In the genomic region with DNA sequence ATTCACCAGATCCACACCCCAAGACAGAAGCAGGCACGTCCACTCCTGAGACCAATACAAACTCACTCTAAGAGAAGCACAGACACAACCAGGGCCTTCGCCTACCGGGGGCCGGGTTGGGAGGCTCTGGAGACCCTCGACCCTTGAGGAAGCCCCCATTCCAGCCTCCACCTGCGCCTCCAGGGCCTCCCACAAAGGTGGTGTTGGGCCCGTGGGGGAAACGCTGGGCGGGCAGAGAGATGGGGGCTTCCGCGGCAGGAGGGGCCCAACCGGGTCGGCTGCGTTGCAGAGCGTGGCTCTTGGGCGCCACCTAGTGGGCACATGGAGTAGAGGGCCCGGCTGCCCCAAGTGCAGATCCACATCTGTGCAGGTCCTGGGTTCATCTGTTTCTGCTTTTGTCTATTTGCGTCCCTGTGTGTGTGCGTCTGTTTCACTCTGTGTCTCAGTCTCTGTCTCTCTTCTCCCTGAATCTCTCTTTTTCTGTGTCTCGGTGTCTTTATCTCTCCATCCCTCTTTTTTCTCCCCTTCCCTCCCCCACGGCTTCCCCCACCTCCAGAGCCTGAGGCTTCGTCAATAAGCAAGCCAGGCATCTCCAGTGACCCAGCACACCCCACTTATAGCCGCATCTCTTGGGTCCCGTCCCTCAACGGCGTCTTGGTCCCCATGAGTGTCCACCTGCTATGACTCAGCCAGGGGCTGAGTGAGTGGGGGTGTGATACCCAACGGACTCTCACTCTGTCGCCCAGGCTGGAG, we compare ENCODE assay signal across 8 cellular contexts. TPM values are rescaled to one million over a fixed set of nuclear protein-coding genes. Genes with fewer than 3 reads are reported as not detected.
DNase-seq lines count a peak whose midpoint lies in the region; ATAC-seq, FAIRE-seq and TF ChIP-seq lines count a peak whose summit lies in the region.

No MANE protein-coding gene starts in this region.

- H3K9ac ChIP-seq in kidney (ENCODE audit: low read length in 2 of 2): no peak overlapping the region

- peak; percentile 99 for TF ChIP-seq CTCF in GM12864 (IDR thresholded peaks at IDR 0.05; ENCODE audit: low read depth, low read length, missing control alignments)
- TF ChIP-seq CTCF in WI38 (IDR thresholded peaks at IDR 0.05; ENCODE audit: low read depth, low read length): peak; percentile 98
- peak; percentile 91 to 96 (median 93) for TF ChIP-seq CTCF in breast epithelium (IDR thresholded peaks at IDR 0.05)
- peak; percentile 93 for TF ChIP-seq CTCF in kidney (IDR thresholded peaks at IDR 0.05; ENCODE audit: borderline replicate concordance, extremely low read depth, insufficient read depth)

- H3K4me1 ChIP-seq in breast epithelium (no peaks in the 10 kb centered on the region), kidney (ENCODE audit: control insufficient read depth in 1 of 2, insufficient read depth in 1 of 2, low read depth in 1 of 2, low read length in 2 of 2) (no peaks in the 10 kb centered on the region)

- no peak for TF ChIP-seq POLR2A in breast epithelium (IDR thresholded peaks at IDR 0.05)

- no peak for FAIRE-seq in kidney (lab: Jason Lieb, UNC)

- DNase-seq in GM12864 (ENCODE audit: low read depth) (no peak), NCI-H1930 (lab: John Stamatoyannopoulos, UW) (peak; percentile 11 to 45), breast epithelium (ENCODE audit: low spot score in 2 of 2) (peak; percentile 24 to 75), kidney (peak; percentile 85)
- peak; percentile 78 to 82 for DNase-seq in stimulated activated CD4-positive, alpha-beta T cell treated with anti-CD3 and anti-CD28 coated beads, Interleukin-2, amount 100 ng/mL, for 24 hours

- H3K4me3 ChIP-seq in GM12864 (ENCODE audit: low read depth, low read length) (no peak overlapping the region), WI38 (ENCODE audit: low read depth, low read length) (no peak overlapping the region), breast epithelium (peak overlapping the region in 2 of 3 donors; percentile 29 to 50), kidney (ENCODE audit: low read length in 2 of 2) (no peak overlapping the region)

- no peak for ATAC-seq in HG03039 (IDR thresholded peaks at IDR 0.05; ENCODE audit: unreplicated experiment)
- ATAC-seq in GM18870 (IDR thresholded peaks at IDR 0.05; ENCODE audit: unreplicated experiment): no peak

- H3K9me3 ChIP-seq in breast epithelium (no peaks in the 10 kb centered on the region), kidney (ENCODE audit: control insufficient read depth in 1 of 2, low read length in 2 of 2) (no peaks in the 10 kb centered on the region)

- no peaks in the 10 kb centered on the region for H3K27me3 ChIP-seq in breast epithelium

- H3K36me3 ChIP-seq in breast epithelium (no peaks in the 10 kb centered on the region), kidney (ENCODE audit: control insufficient read depth in 1 of 2, insufficient read depth in 2 of 2, low read length in 2 of 2) (no peaks in the 10 kb centered on the region)

- peak overlapping the region; percentile 4 to 42 for H3K27ac ChIP-seq in breast epithelium
- H3K27ac ChIP-seq in kidney (ENCODE audit: low read depth in 2 of 2, low read length in 2 of 2): no peak overlapping the region

- intact Hi-C loops in breast epithelium (cut with DNase I; ENCODE audit: low total_unique reads): no loop called here
- intact Hi-C loops in kidney (cut with DNase I): loop anchor here (5.0 kb wide), 1 partner anchor 531 kb away; no protein-coding TSS in a partner anchor

RNA-seq across cellular contexts. Expression of gene TINCR, which starts 10.5 kb away (rescaled TPM):
- total RNA-seq in breast epithelium (10 to 100 TPM in 1 of 3 donors, 1 to 10 TPM in 2; 1.1 to 11.7 (median 1.3) TPM), kidney (0.94 TPM)
- polyA plus RNA-seq in kidney (ENCODE audit: insufficient read depth, low read depth, low replicate concordance): 2.2 TPM

RNA-seq across cellular contexts. Expression of gene SAFB2, which starts 44.3 kb away (rescaled TPM):
- total RNA-seq in breast epithelium: 10 to 100 TPM; 46.4 to 68.8 (median 62.1) TPM
- 113 TPM for total RNA-seq in kidney
- polyA plus RNA-seq in kidney (ENCODE audit: insufficient read depth, low read depth, low replicate concordance): 67.1 TPM

RNA-seq across cellular contexts. Expression of gene SAFB, which starts 44.6 kb away (rescaled TPM):
- total RNA-seq in breast epithelium: 100 to 1,000 TPM in 2 of 3 donors, 10 to 100 TPM in 1; 64.2 to 112 (median 111) TPM
- total RNA-seq in kidney: 88.6 TPM
- 35.0 TPM for polyA plus RNA-seq in kidney (ENCODE audit: insufficient read depth, low read depth, low replicate concordance)

Comparison
In these comparisons a context has a peak if more than half of its experiments do, and no peak if none do; other contexts are left out.
1. H3K4me3 ChIP-seq: peak in breast epithelium (2 of 3); none in GM12864 (single experiment), WI38 (single experiment) and kidney (0 of 2).
2. H3K27ac ChIP-seq: peak in breast epithelium (2 of 2); none in kidney (0 of 2).
3. Peak in every context shown above with its lines, with median percentiles within 50 percentile points of each other: CTCF ChIP-seq.